In the genomic region with DNA sequence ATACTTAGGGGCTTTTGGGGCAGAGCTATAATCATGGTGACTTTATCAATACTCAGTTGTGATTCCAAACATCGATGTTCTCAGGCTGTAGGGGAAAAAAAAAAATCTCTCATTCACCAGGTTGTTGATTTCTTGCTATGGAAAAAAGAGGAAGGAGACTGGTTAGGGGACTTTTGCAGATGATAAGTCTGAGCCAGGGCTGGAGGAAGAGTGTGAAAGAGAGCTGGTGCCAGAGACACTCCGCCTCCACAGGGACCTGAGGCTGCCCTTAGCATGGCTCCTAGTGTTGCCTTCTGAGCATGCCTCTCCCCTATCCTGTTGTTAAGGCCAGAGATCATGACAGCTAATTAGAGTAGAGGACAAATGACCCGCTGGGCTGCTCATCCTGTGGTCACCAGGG, we compare ENCODE assay signal across 2 cellular contexts.
TF ChIP-seq lines count a peak whose summit lies in the region.

No MANE protein-coding gene starts in this region.

TF ChIP-seq in GM12891, 5 proteins besides CTCF, POLR2A, EP300 and RAD21:
- TF ChIP-seq SPI1 (IDR thresholded peaks at IDR 0.05; ENCODE audit: low read depth, low read length) (peak; percentile 36; the same call in 1 of the 2 replicates), TAF1 (IDR thresholded peaks at IDR 0.05; ENCODE audit: low read depth, low read length) (no peak)

TF ChIP-seq in GM12878, 131 proteins besides CTCF, POLR2A, EP300 and RAD21:
- TF ChIP-seq RBBP5 (conservative IDR thresholded peaks at IDR 0.05) = no peak
- TF ChIP-seq, protein P1, sequence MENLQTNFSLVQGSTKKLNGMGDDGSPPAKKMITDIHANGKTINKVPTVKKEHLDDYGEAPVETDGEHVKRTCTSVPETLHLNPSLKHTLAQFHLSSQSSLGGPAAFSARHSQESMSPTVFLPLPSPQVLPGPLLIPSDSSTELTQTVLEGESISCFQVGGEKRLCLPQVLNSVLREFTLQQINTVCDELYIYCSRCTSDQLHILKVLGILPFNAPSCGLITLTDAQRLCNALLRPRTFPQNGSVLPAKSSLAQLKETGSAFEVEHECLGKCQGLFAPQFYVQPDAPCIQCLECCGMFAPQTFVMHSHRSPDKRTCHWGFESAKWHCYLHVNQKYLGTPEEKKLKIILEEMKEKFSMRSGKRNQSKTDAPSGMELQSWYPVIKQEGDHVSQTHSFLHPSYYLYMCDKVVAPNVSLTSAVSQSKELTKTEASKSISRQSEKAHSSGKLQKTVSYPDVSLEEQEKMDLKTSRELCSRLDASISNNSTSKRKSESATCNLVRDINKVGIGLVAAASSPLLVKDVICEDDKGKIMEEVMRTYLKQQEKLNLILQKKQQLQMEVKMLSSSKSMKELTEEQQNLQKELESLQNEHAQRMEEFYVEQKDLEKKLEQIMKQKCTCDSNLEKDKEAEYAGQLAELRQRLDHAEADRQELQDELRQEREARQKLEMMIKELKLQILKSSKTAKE (IDR thresholded peaks at IDR 0.05; ENCODE audit: low read depth, poor library complexity, severe bottlenecking) = no peak
- TF ChIP-seq IKZF1 (conservative IDR thresholded peaks at IDR 0.05) = peak; percentile 55; the same call in 1 of the 2 replicates
- TF ChIP-seq EED (IDR thresholded peaks at IDR 0.05; ENCODE audit: low read depth) = 0 out of 2 replicates have a peak, but pooled peaks have one; percentile 19
- TF ChIP-seq, protein P2, sequence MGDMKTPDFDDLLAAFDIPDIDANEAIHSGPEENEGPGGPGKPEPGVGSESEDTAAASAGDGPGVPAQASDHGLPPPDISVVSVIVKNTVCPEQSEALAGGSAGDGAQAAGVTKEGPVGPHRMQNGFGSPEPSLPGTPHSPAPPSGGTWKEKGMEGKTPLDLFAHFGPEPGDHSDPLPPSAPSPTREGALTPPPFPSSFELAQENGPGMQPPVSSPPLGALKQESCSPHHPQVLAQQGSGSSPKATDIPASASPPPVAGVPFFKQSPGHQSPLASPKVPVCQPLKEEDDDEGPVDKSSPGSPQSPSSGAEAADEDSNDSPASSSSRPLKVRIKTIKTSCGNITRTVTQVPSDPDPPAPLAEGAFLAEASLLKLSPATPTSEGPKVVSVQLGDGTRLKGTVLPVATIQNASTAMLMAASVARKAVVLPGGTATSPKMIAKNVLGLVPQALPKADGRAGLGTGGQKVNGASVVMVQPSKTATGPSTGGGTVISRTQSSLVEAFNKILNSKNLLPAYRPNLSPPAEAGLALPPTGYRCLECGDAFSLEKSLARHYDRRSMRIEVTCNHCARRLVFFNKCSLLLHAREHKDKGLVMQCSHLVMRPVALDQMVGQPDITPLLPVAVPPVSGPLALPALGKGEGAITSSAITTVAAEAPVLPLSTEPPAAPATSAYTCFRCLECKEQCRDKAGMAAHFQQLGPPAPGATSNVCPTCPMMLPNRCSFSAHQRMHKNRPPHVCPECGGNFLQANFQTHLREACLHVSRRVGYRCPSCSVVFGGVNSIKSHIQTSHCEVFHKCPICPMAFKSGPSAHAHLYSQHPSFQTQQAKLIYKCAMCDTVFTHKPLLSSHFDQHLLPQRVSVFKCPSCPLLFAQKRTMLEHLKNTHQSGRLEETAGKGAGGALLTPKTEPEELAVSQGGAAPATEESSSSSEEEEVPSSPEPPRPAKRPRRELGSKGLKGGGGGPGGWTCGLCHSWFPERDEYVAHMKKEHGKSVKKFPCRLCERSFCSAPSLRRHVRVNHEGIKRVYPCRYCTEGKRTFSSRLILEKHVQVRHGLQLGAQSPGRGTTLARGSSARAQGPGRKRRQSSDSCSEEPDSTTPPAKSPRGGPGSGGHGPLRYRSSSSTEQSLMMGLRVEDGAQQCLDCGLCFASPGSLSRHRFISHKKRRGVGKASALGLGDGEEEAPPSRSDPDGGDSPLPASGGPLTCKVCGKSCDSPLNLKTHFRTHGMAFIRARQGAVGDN (IDR thresholded peaks at IDR 0.05) = 0 out of 2 replicates have a peak, but pooled peaks have one; percentile 29
- peak; percentile 51; the same call in 1 of the 2 replicates for TF ChIP-seq SPI1 (IDR thresholded peaks at IDR 0.05; ENCODE audit: borderline replicate concordance, insufficient read depth, low read depth, low read length)
- TF ChIP-seq, protein P3, sequence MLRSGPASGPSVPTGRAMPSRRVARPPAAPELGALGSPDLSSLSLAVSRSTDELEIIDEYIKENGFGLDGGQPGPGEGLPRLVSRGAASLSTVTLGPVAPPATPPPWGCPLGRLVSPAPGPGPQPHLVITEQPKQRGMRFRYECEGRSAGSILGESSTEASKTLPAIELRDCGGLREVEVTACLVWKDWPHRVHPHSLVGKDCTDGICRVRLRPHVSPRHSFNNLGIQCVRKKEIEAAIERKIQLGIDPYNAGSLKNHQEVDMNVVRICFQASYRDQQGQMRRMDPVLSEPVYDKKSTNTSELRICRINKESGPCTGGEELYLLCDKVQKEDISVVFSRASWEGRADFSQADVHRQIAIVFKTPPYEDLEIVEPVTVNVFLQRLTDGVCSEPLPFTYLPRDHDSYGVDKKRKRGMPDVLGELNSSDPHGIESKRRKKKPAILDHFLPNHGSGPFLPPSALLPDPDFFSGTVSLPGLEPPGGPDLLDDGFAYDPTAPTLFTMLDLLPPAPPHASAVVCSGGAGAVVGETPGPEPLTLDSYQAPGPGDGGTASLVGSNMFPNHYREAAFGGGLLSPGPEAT (IDR thresholded peaks at IDR 0.05; ENCODE audit: low read depth) = peak; percentile 77
- peak; percentile 39 to 52; a peak in 2 of 4 replicates for TF ChIP-seq IKZF2 (IDR thresholded peaks at IDR 0.05)
TF ChIP-seq in GM12878: peak in this region for 6.
